ENCODE assay signal across 16 cellular contexts in genomic region chr11:111376453-111376871, GRCh38. TPM values are rescaled to one million over a fixed set of nuclear protein-coding genes. Genes with fewer than 3 reads are reported as not detected.
DNase-seq lines count a peak whose midpoint lies in the region; ATAC-seq and TF ChIP-seq lines count a peak whose summit lies in the region.
"Had no signal": no experiment of that assay in that cellular context is flagged by ENCODE, and none has a peak within 500 bp of the region (broad histone marks: within the 10 kb centered on the region; RNA-seq: fewer than 3 reads in every experiment).

No MANE protein-coding gene starts in this region.

- intact Hi-C loops in PC-9 (cut with micrococcal nuclease; ENCODE audit: unreplicated experiment), result no loop called here
- intact Hi-C loops in CD14-positive monocyte (cut with micrococcal nuclease), result no loop called here

- POLR2A ChIA-PET in PC-9 (lab: Charles Lee; ENCODE audit: unreplicated experiment) (no interaction called here), GM10248 (lab: Yijun Ruan, JAX) (no interaction called here)

- H3K27ac ChIP-seq in PC-9, result peak overlapping the region; percentile 77
- H3K27ac ChIP-seq: brain microvascular endothelial cell, epithelial cell of prostate, HL-60 had no signal

- peak overlapping the region; percentile 59 for H3K4me2 ChIP-seq in PC-9

- H3K27me3 ChIP-seq in PC-9 (ENCODE audit: insufficient read depth, low read depth), result no peaks in the 10 kb centered on the region
- H3K27me3 ChIP-seq: brain microvascular endothelial cell had no signal

- no peaks in the 10 kb centered on the region for H3K79me2 ChIP-seq in PC-9 (ENCODE audit: low read depth)

- ATAC-seq in GM18909 (IDR thresholded peaks at IDR 0.05; ENCODE audit: poor library complexity, unreplicated experiment) (peak; percentile 19), naive B cell (ENCODE audit: low read depth in 2 of 2) (no peak), HG02938 (IDR thresholded peaks at IDR 0.05; ENCODE audit: unreplicated experiment) (no peak), GM18867 (IDR thresholded peaks at IDR 0.05; ENCODE audit: unreplicated experiment) (no peak)

- no peaks in the 10 kb centered on the region for H3K9me3 ChIP-seq in PC-9 (ENCODE audit: insufficient read depth, low read depth)

- H3K4me1 ChIP-seq in PC-9 (replicated peaks; ENCODE audit: insufficient read depth), result peaks cover 30% of the 10 kb centered on the region

- BruUV-seq in PC-9 (replicated peaks; lab: Mats Ljungman, UMichigan), result no TSS peak

- CTCF ChIA-PET in PC-9 (lab: Charles Lee), result no interaction called here
- CTCF ChIA-PET in GM10248 (lab: Yijun Ruan, JAX), result interaction anchor here (1.0 to 32.6 kb wide), 3 partner anchors 22 to 70 kb away, joined by 3 to 636 read pairs (median 3); no protein-coding TSS in a partner anchor

- peaks cover 21% of the 10 kb centered on the region; the same call in 1 of the 2 replicates for H3F3A ChIP-seq in PC-9 (ENCODE audit: insufficient read depth, low read depth)

- no peaks in the 10 kb centered on the region for H3K27me3 Mint-ChIP-seq in naive B cell
- H3K27me3 Mint-ChIP-seq in CD14-positive monocyte (ENCODE audit: low read depth in 3 of 3), result peaks cover 4 to 19% (median 15%) of the 10 kb centered on the region in 3 donors

- peak overlapping the region; percentile 7; the same call in 1 of the 2 replicates for H2AFZ ChIP-seq in PC-9

- H3K4me3 Mint-ChIP-seq in naive B cell (peak overlapping the region; percentile 96 to 100 (median 99)), CD14-positive monocyte (no peak overlapping the region)
- H3K4me3 Mint-ChIP-seq: HFFc6 had no signal

- H3K36me3 ChIP-seq in PC-9 (ENCODE audit: low read depth), result no peaks in the 10 kb centered on the region
- H3K36me3 ChIP-seq: brain microvascular endothelial cell had no signal

- H3K36me3 Mint-ChIP-seq in naive B cell, result peaks cover 14 to 22% of the 10 kb centered on the region in 2 donors
- no peaks in the 10 kb centered on the region for H3K36me3 Mint-ChIP-seq in CD14-positive monocyte

- H3K9me3 Mint-ChIP-seq in naive B cell (peaks cover 0 to 4% (median 0%) of the 10 kb centered on the region in 7 donors), CD14-positive monocyte (peaks cover 0 to 5% (median 0%) of the 10 kb centered on the region in 7 donors)
- H3K9me3 Mint-ChIP-seq: HFFc6 had no signal

- TF ChIP-seq CTCF in PC-9 (conservative IDR thresholded peaks at IDR 0.05) (no peak), CD14-positive monocyte (IDR thresholded peaks at IDR 0.05) (no peak), GM10248 (IDR thresholded peaks at IDR 0.05; ENCODE audit: control extremely low read depth, extremely low read depth, low read depth, missing control alignments) (no peak)

- no peaks in the 10 kb centered on the region for H3K9me2 ChIP-seq in PC-9 (ENCODE audit: insufficient read depth)

- H3K27ac Mint-ChIP-seq in naive B cell (peak overlapping the region; percentile 33 to 100 (median 100)), CD14-positive monocyte (peak overlapping the region in 1 of 7 donors; percentile 78)
- H3K27ac Mint-ChIP-seq: HFFc6 had no signal

- H3K4me1 Mint-ChIP-seq in naive B cell (peaks cover 63 to 96% (median 87%) of the 10 kb centered on the region in 3 donors), CD14-positive monocyte (no peaks in the 10 kb centered on the region)

- no peaks in the 10 kb centered on the region for H4K20me1 ChIP-seq in PC-9 (ENCODE audit: insufficient read depth)

- DNase-seq in PC-9, result peak; percentile 21 to 95
- DNase-seq in naive B cell, result no peak
- DNase-seq in CD14-positive monocyte (ENCODE audit: low spot score), result no peak
- DNase-seq in GM10248 (ENCODE audit: extremely low spot score), result no peak
- DNase-seq: activated CD8-positive, alpha-beta memory T cell treated with anti-CD3 and anti-CD28 coated beads for 24 hours; brain microvascular endothelial cell; DMS153; HFFc6; NCI-H1092; NCI-H748 treated with DMSO at 0.1 percent for 48 hours had no signal

- H3K4me3 ChIP-seq in GM08714 (ENCODE audit: low read length) (peak overlapping the region; percentile 90), PC-9 (no peak overlapping the region)

RNA-seq across cellular contexts. Expression of gene POU2AF1, which starts 2.6 kb away (rescaled TPM):
- total RNA-seq in PC-9 (2021), result 0.37 TPM in 1 of 2 replicates, not detected in the other
- 100 to 1,000 TPM in 2 of 6 donors, 10 to 100 TPM in 4; 63.6 to 114 (median 89.3) TPM for polyA plus RNA-seq in naive B cell (ENCODE audit: low read depth in 6 of 6)
- polyA plus RNA-seq in CD14-positive monocyte, result under 1 TPM; 0.07 to 0.12 TPM
- total RNA-seq: HFFc6 had no signal

Comparison
In these comparisons a context has a peak if more than half of its experiments do, and no peak if none do; other contexts are left out.
1. DNase-seq: peak in PC-9 (2 of 2); none in naive B cell (single experiment), CD14-positive monocyte (single experiment) and GM10248 (single experiment).
2. H3K4me3 Mint-ChIP-seq: peak in naive B cell (8 of 8); none in CD14-positive monocyte (0 of 2).
3. RNA of gene POU2AF1, which starts 2.6 kb away (polyA plus RNA-seq): 63.6 to 114 TPM in naive B cell; 0.07 to 0.12 TPM in CD14-positive monocyte; every median in the first group is over 10 times any median in the second.